ENCODE assay signal across 17 cellular contexts in genomic region chr4:14994242-14994641, GRCh38. TPM values are rescaled to one million over a fixed set of nuclear protein-coding genes. Genes with fewer than 3 reads are reported as not detected.
DNase-seq lines count a peak whose midpoint lies in the region; FAIRE-seq and TF ChIP-seq lines count a peak whose summit lies in the region.
"Had no signal": no experiment of that assay in that cellular context is flagged by ENCODE, and none has a peak within 500 bp of the region (broad histone marks: within the 10 kb centered on the region; RNA-seq: fewer than 3 reads in every experiment).

No MANE protein-coding gene starts in this region.

- H3K27ac Mint-ChIP-seq in mesothelial cell of epicardium, result no peak overlapping the region
- H3K27ac Mint-ChIP-seq: activated T-cell treated with anti-CD3 and anti-CD28 coated beads, Interleukin-2, amount 50 U/mL, for 24 hours; endodermal cell; neural progenitor cell; WTC11 had no signal

- H3K36me3 Mint-ChIP-seq in mesothelial cell of epicardium, result peaks cover 2% of the 10 kb centered on the region
- H3K36me3 Mint-ChIP-seq: neural progenitor cell, WTC11 had no signal

- H3K27me3 Mint-ChIP-seq in mesothelial cell of epicardium (ENCODE audit: low read depth), result peaks cover 2% of the 10 kb centered on the region

- peaks cover 9% of the 10 kb centered on the region for H3K9me3 Mint-ChIP-seq in mesothelial cell of epicardium
- H3K9me3 Mint-ChIP-seq: activated T-cell treated with anti-CD3 and anti-CD28 coated beads, Interleukin-2, amount 50 U/mL, for 24 hours; endodermal cell had no signal

- no peaks in the 10 kb centered on the region for H3K27me3 ChIP-seq in bronchial epithelial cell (ENCODE audit: control insufficient read depth, insufficient read depth, low read length)
- H3K27me3 ChIP-seq: ascending aorta, MG63, neural progenitor cell, SJCRH30 had no signal

- no peak for FAIRE-seq in bronchial epithelial cell (lab: Jason Lieb, UNC)

- H3K4me3 Mint-ChIP-seq in mesothelial cell of epicardium, result no peak overlapping the region
- H3K4me3 Mint-ChIP-seq: activated T-cell treated with anti-CD3 and anti-CD28 coated beads, Interleukin-2, amount 50 U/mL, for 24 hours; endodermal cell; neural progenitor cell; WTC11 had no signal

- DNase-seq in DMS53 (lab: John Stamatoyannopoulos, UW), result peak; percentile 31
- no peak for DNase-seq in DMS53 treated with DMSO at 0.1 percent for 48 hours (lab: John Stamatoyannopoulos, UW; ENCODE audit: unreplicated experiment)
- peak; percentile 89 for DNase-seq in NOMO-1 treated with DMSO at 0.1 percent for 48 hours (lab: John Stamatoyannopoulos, UW; ENCODE audit: unreplicated experiment)
- DNase-seq in bronchial epithelial cell (ENCODE audit: low read depth), result peak; percentile 89
- peak; percentile 64 for DNase-seq in renal cortical epithelial cell (ENCODE audit: low read depth)
- DNase-seq in activated CD8-positive, alpha-beta memory T cell treated with anti-CD3 and anti-CD28 coated beads, Interleukin-2, amount 50 U/mL, for 4 hours, result no peak
- no peak for DNase-seq in mesothelial cell of epicardium (ENCODE audit: low spot score in 2 of 2, unreplicated experiment in 2 of 2)
- no peak for DNase-seq in HEK293T (ENCODE audit: extremely low spot score)
- DNase-seq: activated T-cell treated with anti-CD3 and anti-CD28 coated beads, Interleukin-2, amount 50 U/mL, for 24 hours; endodermal cell; hippocampal formation; MG63; SJCRH30 had no signal

- no peaks in the 10 kb centered on the region for H3K4me1 Mint-ChIP-seq in mesothelial cell of epicardium
- H3K4me1 Mint-ChIP-seq: endodermal cell, neural progenitor cell had no signal

- no peaks in the 10 kb centered on the region for H3K36me3 ChIP-seq in bronchial epithelial cell (ENCODE audit: control insufficient read depth, insufficient read depth, low read length)
- H3K36me3 ChIP-seq: ascending aorta, MG63, neural progenitor cell, SJCRH30, thoracic aorta had no signal

- TF ChIP-seq CTCF in bronchial epithelial cell (IDR thresholded peaks at IDR 0.05; ENCODE audit: insufficient read depth, low read length, severe bottlenecking) (no peak), mesothelial cell of epicardium (IDR thresholded peaks at IDR 0.05; ENCODE audit: unreplicated experiment) (no peak)

- POLR2A ChIA-PET in HEK293T (lab: Yijun Ruan, JAX), result no interaction called here

- H3K4me3 ChIP-seq in bronchial epithelial cell (ENCODE audit: low read depth, low read length), result no peak overlapping the region
- H3K4me3 ChIP-seq: ascending aorta, MG63, neural progenitor cell, SJCRH30, thoracic aorta had no signal

- CTCF ChIA-PET in HEK293T (lab: Yijun Ruan, JAX), result no interaction called here

TF ChIP-seq in HEK293T, 16 proteins besides CTCF, POLR2A, EP300 and RAD21:
- no peak for TF ChIP-seq BHLHE40 (IDR thresholded peaks at IDR 0.05; ENCODE audit: borderline replicate concordance)
- no peak for TF ChIP-seq ELF4 (IDR thresholded peaks at IDR 0.05)
- TF ChIP-seq FOXA1 (IDR thresholded peaks at IDR 0.05), result no peak
- TF ChIP-seq ZNF384 (IDR thresholded peaks at IDR 0.05), result no peak
- no peak for TF ChIP-seq HDGF (IDR thresholded peaks at IDR 0.05; ENCODE audit: borderline replicate concordance)
- TF ChIP-seq PKNOX1 (IDR thresholded peaks at IDR 0.05), result no peak
- no peak for TF ChIP-seq SP1 (IDR thresholded peaks at IDR 0.05)
- no peak for TF ChIP-seq CTBP1 (IDR thresholded peaks at IDR 0.05; ENCODE audit: borderline replicate concordance)
- no peak for TF ChIP-seq NFRKB (IDR thresholded peaks at IDR 0.05)
- no peak for TF ChIP-seq TARDBP (IDR thresholded peaks at IDR 0.05)
- no peak for TF ChIP-seq FOXM1 (IDR thresholded peaks at IDR 0.05; ENCODE audit: borderline replicate concordance)
- TF ChIP-seq LEF1 (IDR thresholded peaks at IDR 0.05; ENCODE audit: borderline replicate concordance), result no peak
- TF ChIP-seq L3MBTL2 (conservative IDR thresholded peaks at IDR 0.05), result no peak
- TF ChIP-seq SUZ12 (IDR thresholded peaks at IDR 0.05), result no peak
- TF ChIP-seq ARNT (IDR thresholded peaks at IDR 0.05), result no peak
- no peak for TF ChIP-seq FOXK2 (IDR thresholded peaks at IDR 0.05)
TF ChIP-seq in HEK293T: peak in this region for 0.

RNA-seq across cellular contexts. Expression of gene CPEB2, which starts 8.0 kb away (rescaled TPM):
- total RNA-seq in bronchial epithelial cell (9.0 and 11.3 TPM in 2 replicates), renal cortical epithelial cell (11.5 and 104 TPM in 2 replicates), mesothelial cell of epicardium (4.1 to 5.3 TPM (median 4.8 TPM) in 3 replicates)

Comparison
In these comparisons a context has a peak if more than half of its experiments do, and no peak if none do; other contexts are left out.
1. DNase-seq: peak in DMS53 (single experiment), NOMO-1 treated with DMSO at 0.1 percent for 48 hours (single experiment), bronchial epithelial cell (single experiment) and renal cortical epithelial cell (single experiment); none in DMS53 treated with DMSO at 0.1 percent for 48 hours (single experiment), activated CD8-positive, alpha-beta memory T cell treated with anti-CD3 and anti-CD28 coated beads, Interleukin-2, amount 50 U/mL, for 4 hours (single experiment), mesothelial cell of epicardium (0 of 2) and HEK293T (single experiment).